Comparison of ENCODE assay signal across 23 cellular contexts in the genomic region with DNA sequence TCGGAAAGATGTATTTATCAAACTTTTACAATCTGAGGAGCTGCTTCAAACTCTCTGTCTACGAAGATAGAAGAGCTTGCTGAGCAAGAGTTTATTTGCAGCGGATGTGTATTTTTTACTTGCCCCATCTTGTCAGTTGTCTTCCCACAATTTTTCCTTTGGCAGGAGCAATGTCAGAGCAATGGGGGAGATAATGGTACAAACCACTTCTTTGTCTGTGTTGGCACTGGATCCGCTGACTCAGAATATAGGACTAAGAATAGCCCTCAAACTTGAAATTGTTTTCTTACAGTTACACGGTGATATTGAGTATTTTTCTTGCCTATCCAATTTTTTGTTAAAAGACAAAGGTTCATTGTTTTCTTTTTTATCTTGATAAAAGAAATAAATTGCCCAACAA. TPM values are rescaled to one million over a fixed set of nuclear protein-coding genes. Genes with fewer than 3 reads are reported as not detected.
DNase-seq lines count a peak whose midpoint lies in the region; ATAC-seq and TF ChIP-seq lines count a peak whose summit lies in the region.
"Had no signal": no experiment of that assay in that cellular context is flagged by ENCODE, and none has a peak within 500 bp of the region (broad histone marks: within the 10 kb centered on the region; RNA-seq: fewer than 3 reads in every experiment).

No MANE protein-coding gene starts in this region.

- peak; percentile 31 for DNase-seq in HPDE6-E6E7 (ENCODE audit: extremely low spot score)
- no peak for DNase-seq in T-helper 17 cell
- peak; percentile 55 for DNase-seq in epithelial cell of prostate (ENCODE audit: low read depth, low spot score)
- DNase-seq in prostate gland (ENCODE audit: low spot score), result peak; percentile 36
- no peak for DNase-seq in dorsolateral prefrontal cortex
- no peak for DNase-seq in AML-193 (lab: John Stamatoyannopoulos, UW)
- no peak for DNase-seq in NCI-H1417 (lab: John Stamatoyannopoulos, UW)
- no peak for DNase-seq in 8988T
- DNase-seq: activated CD4-positive, alpha-beta T cell treated with anti-CD3 and anti-CD28 coated beads, Interleukin-2, amount 10 ng/mL, durations not matched to agents 7 days and 5 days; activated naive CD8-positive, alpha-beta T cell treated with anti-CD3 and anti-CD28 coated beads, Interleukin-2, amount 10 ng/mL, durations not matched to agents 7 days and 5 days; CD8-positive, alpha-beta memory T cell; erythroblast; H7; Karpas-422; NCI-H526; Right ventricle myocardium superior; T-helper 1 cell; thyroid gland had no signal

- H3K36me3 ChIP-seq in prostate gland, result no peaks in the 10 kb centered on the region
- H3K36me3 ChIP-seq: breast epithelium, thyroid gland had no signal

- 45% methylated on average over 5 of the region's 5 CpGs for WGBS in prostate gland

- no peaks in the 10 kb centered on the region for H3K9me3 ChIP-seq in T-helper 17 cell (ENCODE audit: control insufficient read depth, low read length, poor library complexity, severe bottlenecking)
- no peaks in the 10 kb centered on the region for H3K9me3 ChIP-seq in prostate gland
- H3K9me3 ChIP-seq: breast epithelium, thyroid gland had no signal

- TF ChIP-seq POLR2A in prostate gland (IDR thresholded peaks at IDR 0.05), result no peak

- H3K4me3 ChIP-seq in prostate gland (no peak overlapping the region), dorsolateral prefrontal cortex (no peak overlapping the region)
- H3K4me3 ChIP-seq: breast epithelium, thyroid gland had no signal

- peaks cover 20% of the 10 kb centered on the region for H3K36me3 Mint-ChIP-seq in T-helper 17 cell (ENCODE audit: low read depth)

- no peak for ATAC-seq in T-helper 17 cell
- ATAC-seq: activated T-helper 17 cell treated with anti-CD3 and anti-CD28 coated beads, Interleukin-2, amount 50 U/mL, for 72 hours; natural killer cell treated with Interleukin-12 subunit alpha and Interleukin-12 subunit beta and Interleukin-15 and Interleukin-18, amount 100 ng/mL, for 72 hours; stimulated activated effector memory CD8-positive, alpha-beta T cell treated with anti-CD3 and anti-CD28 coated beads, Interleukin-12 subunit alpha, Interleukin-12 subunit beta, amount 100 ng/mL, for 72 hours had no signal

- H3K4me3 Mint-ChIP-seq in T-helper 17 cell, result no peak overlapping the region
- H3K4me3 Mint-ChIP-seq: activated CD4-positive, alpha-beta T cell treated with anti-CD3 and anti-CD28 coated beads, Interleukin-2, amount 10 ng/mL, durations not matched to agents 7 days and 5 days; activated naive CD8-positive, alpha-beta T cell treated with anti-CD3 and anti-CD28 coated beads, Interleukin-2, amount 10 ng/mL, durations not matched to agents 7 days and 5 days; activated T-helper 17 cell treated with anti-CD3 and anti-CD28 coated beads, Interleukin-2, amount 50 U/mL, for 72 hours; CD8-positive, alpha-beta memory T cell; natural killer cell treated with Interleukin-12 subunit alpha and Interleukin-12 subunit beta and Interleukin-15 and Interleukin-18, amount 100 ng/mL, for 72 hours; stimulated activated effector memory CD8-positive, alpha-beta T cell treated with anti-CD3 and anti-CD28 coated beads, Interleukin-12 subunit alpha, Interleukin-12 subunit beta, amount 100 ng/mL, for 72 hours had no signal

- H3K27ac ChIP-seq in epithelial cell of prostate (peak overlapping the region; percentile 27), prostate gland (no peak overlapping the region), dorsolateral prefrontal cortex (no peak overlapping the region)
- H3K27ac ChIP-seq: breast epithelium, parathyroid adenoma, thyroid gland had no signal

- TF ChIP-seq CTCF in prostate gland (IDR thresholded peaks at IDR 0.05) (no peak), dorsolateral prefrontal cortex (IDR thresholded peaks at IDR 0.05 in 54 of 56, conservative IDR thresholded peaks at IDR 0.05 in 2 of 56; ENCODE audit: low read depth in 1 of 56, partially characterized antibody in 56 of 56) (no peak)

- no peaks in the 10 kb centered on the region for H3K27me3 Mint-ChIP-seq in T-helper 17 cell
- H3K27me3 Mint-ChIP-seq: activated CD4-positive, alpha-beta T cell treated with anti-CD3 and anti-CD28 coated beads, Interleukin-2, amount 10 ng/mL, durations not matched to agents 7 days and 5 days; activated naive CD8-positive, alpha-beta T cell treated with anti-CD3 and anti-CD28 coated beads, Interleukin-2, amount 10 ng/mL, durations not matched to agents 7 days and 5 days; activated T-helper 17 cell treated with anti-CD3 and anti-CD28 coated beads, Interleukin-2, amount 50 U/mL, for 72 hours; CD8-positive, alpha-beta memory T cell; natural killer cell treated with Interleukin-12 subunit alpha and Interleukin-12 subunit beta and Interleukin-15 and Interleukin-18, amount 100 ng/mL, for 72 hours had no signal

- peaks cover 30% of the 10 kb centered on the region for H3K4me1 Mint-ChIP-seq in T-helper 17 cell

- H3K27ac Mint-ChIP-seq in T-helper 17 cell, result peak overlapping the region; percentile 44
- H3K27ac Mint-ChIP-seq: activated naive CD8-positive, alpha-beta T cell treated with anti-CD3 and anti-CD28 coated beads, Interleukin-2, amount 10 ng/mL, durations not matched to agents 7 days and 5 days; activated T-helper 17 cell treated with anti-CD3 and anti-CD28 coated beads, Interleukin-2, amount 50 U/mL, for 72 hours; natural killer cell treated with Interleukin-12 subunit alpha and Interleukin-12 subunit beta and Interleukin-15 and Interleukin-18, amount 100 ng/mL, for 72 hours had no signal

- intact Hi-C loops in prostate gland (cut with DNase I) (no loop called here), dorsolateral prefrontal cortex (cut with DNase I) (no loop called here)

- H3K27me3 ChIP-seq in prostate gland (replicated peaks; ENCODE audit: insufficient read depth), result no peaks in the 10 kb centered on the region
- H3K27me3 ChIP-seq in dorsolateral prefrontal cortex, result no peaks in the 10 kb centered on the region
- H3K27me3 ChIP-seq: breast epithelium, thyroid gland had no signal

- no peaks in the 10 kb centered on the region for H3K4me1 ChIP-seq in prostate gland (replicated peaks)
- H3K4me1 ChIP-seq: breast epithelium, parathyroid adenoma, thyroid gland had no signal

RNA-seq across cellular contexts. Expression of a gene that starts 27.6 kb away (rescaled TPM):
- total RNA-seq in T-helper 17 cell (10 to 100 TPM; 51.8 to 72.1 TPM), prostate gland (1 to 10 TPM; 2.7 to 4.1 TPM), dorsolateral prefrontal cortex (10 to 100 TPM in 1 of 120 experiments, 1 to 10 TPM in 119; 1.2 to 14.2 (median 3.5) TPM)

Comparison
In these comparisons a context has a peak if more than half of its experiments do, and no peak if none do; other contexts are left out.
1. DNase-seq: peak in HPDE6-E6E7 (single experiment), epithelial cell of prostate (single experiment) and prostate gland (single experiment); none in T-helper 17 cell (0 of 3), dorsolateral prefrontal cortex (0 of 10), AML-193 (0 of 2), NCI-H1417 (0 of 3) and 8988T (single experiment).